In the genomic region with DNA sequence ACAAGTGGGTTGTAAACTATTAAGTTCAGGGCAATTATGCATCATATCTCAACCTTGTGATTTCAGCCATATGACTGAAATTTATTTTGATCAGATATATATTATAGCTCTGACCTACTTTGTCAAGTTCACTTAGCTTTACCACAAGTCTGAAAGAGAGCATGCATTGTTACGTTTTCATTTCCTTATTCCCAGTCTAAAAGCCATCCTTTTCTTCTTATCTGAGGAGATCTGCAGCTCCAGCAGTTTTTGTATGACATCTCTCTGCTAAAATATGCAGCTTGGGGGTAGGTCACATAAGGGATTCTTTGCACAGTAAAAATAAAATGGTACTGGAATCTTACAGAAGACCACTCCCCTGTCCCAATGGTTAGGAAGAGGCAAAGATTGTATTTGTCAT, we compare ENCODE assay signal across 33 cellular contexts.
"Had no signal": no experiment of that assay in that cellular context is flagged by ENCODE, and none has a peak within 500 bp of the region (broad histone marks: within the 10 kb centered on the region; RNA-seq: fewer than 3 reads in every experiment).

No MANE protein-coding gene starts in this region.

- H3K36me3 Mint-ChIP-seq: activated CD4-positive, alpha-beta memory T cell treated with anti-CD3 and anti-CD28 coated beads for 36 hours; activated naive CD4-positive, alpha-beta T cell treated with anti-CD3 and anti-CD28 coated beads, Interleukin-2, amount 10 ng/mL, durations not matched to agents 7 days and 5 days; activated naive CD4-positive, alpha-beta T cell treated with anti-CD3 and anti-CD28 coated beads, Interleukin-2, amount 50 U/mL, for 72 hours; activated naive CD8-positive, alpha-beta T cell treated with anti-CD3 and anti-CD28 coated beads, Interleukin-2, amount 10 ng/mL, durations not matched to agents 7 days and 5 days had no signal

- H3K4me1 ChIP-seq: esophagus muscularis mucosa, foreskin keratinocyte, gastroesophageal sphincter, heart right ventricle had no signal

- H3K27me3 Mint-ChIP-seq: activated B cell treated with CpG ODN at 0.5 μM for 24 hours; activated CD4-positive, alpha-beta memory T cell treated with anti-CD3 and anti-CD28 coated beads for 36 hours; activated naive CD4-positive, alpha-beta T cell treated with anti-CD3 and anti-CD28 coated beads, Interleukin-2, amount 10 ng/mL, durations not matched to agents 7 days and 5 days; activated naive CD8-positive, alpha-beta T cell treated with anti-CD3 and anti-CD28 coated beads, Interleukin-2, amount 10 ng/mL, durations not matched to agents 7 days and 5 days; activated T-cell treated with anti-CD3 and anti-CD28 coated beads, Interleukin-2, amount 50 U/mL, for 24 hours; central memory CD8-positive, alpha-beta T cell; dendritic cell treated with granulocyte-macrophage colony-stimulating factor and Interleukin-4, amounts not matched to agents 40 ng/mL and 50 ng/mL, for 4 days; T-helper 17 cell had no signal

- H3K4me3 Mint-ChIP-seq: activated B cell treated with CpG ODN at 0.5 μM for 24 hours; activated CD4-positive, alpha-beta memory T cell treated with anti-CD3 and anti-CD28 coated beads for 36 hours; activated naive CD4-positive, alpha-beta T cell treated with anti-CD3 and anti-CD28 coated beads, Interleukin-2, amount 10 ng/mL, durations not matched to agents 7 days and 5 days; activated naive CD8-positive, alpha-beta T cell treated with anti-CD3 and anti-CD28 coated beads, Interleukin-2, amount 10 ng/mL, durations not matched to agents 7 days and 5 days; activated T-cell treated with anti-CD3 and anti-CD28 coated beads, Interleukin-2, amount 50 U/mL, for 24 hours; activated T-cell treated with anti-CD3 and anti-CD28 coated beads, Interleukin-2, amount 50 U/mL, for 72 hours; central memory CD8-positive, alpha-beta T cell; dendritic cell treated with granulocyte-macrophage colony-stimulating factor and Interleukin-4, amounts not matched to agents 40 ng/mL and 50 ng/mL, for 4 days; endodermal cell; T-helper 17 cell; T-helper 2 cell treated with Interferon-gamma antibody and Interleukin-4, amounts not matched to agents 5 μg/mL and 100 μg/mL, for 36 hours had no signal

- H3K27ac Mint-ChIP-seq: activated B cell treated with CpG ODN at 0.5 μM for 24 hours; activated CD4-positive, alpha-beta memory T cell treated with anti-CD3 and anti-CD28 coated beads for 36 hours; activated naive CD4-positive, alpha-beta T cell treated with anti-CD3 and anti-CD28 coated beads, Interleukin-2, amount 10 ng/mL, durations not matched to agents 7 days and 5 days; activated naive CD4-positive, alpha-beta T cell treated with anti-CD3 and anti-CD28 coated beads, Interleukin-2, amount 50 U/mL, for 72 hours; activated naive CD8-positive, alpha-beta T cell treated with anti-CD3 and anti-CD28 coated beads, Interleukin-2, amount 10 ng/mL, durations not matched to agents 7 days and 5 days; activated T-cell treated with anti-CD3 and anti-CD28 coated beads, Interleukin-2, amount 50 U/mL, for 24 hours; activated T-cell treated with anti-CD3 and anti-CD28 coated beads, Interleukin-2, amount 50 U/mL, for 72 hours; dendritic cell treated with granulocyte-macrophage colony-stimulating factor and Interleukin-4, amounts not matched to agents 40 ng/mL and 50 ng/mL, for 4 days; endodermal cell; T-helper 17 cell; T-helper 2 cell treated with Interferon-gamma antibody and Interleukin-4, amounts not matched to agents 5 μg/mL and 100 μg/mL, for 36 hours had no signal

- H3K4me3 ChIP-seq: coronary artery, dorsolateral prefrontal cortex, esophagus muscularis mucosa, gastroesophageal sphincter, heart right ventricle had no signal

- H3K9me3 ChIP-seq: gastroesophageal sphincter had no signal

- DNase-seq: activated B cell treated with CpG ODN at 0.5 μM for 24 hours; activated CD4-positive, alpha-beta memory T cell treated with anti-CD3 and anti-CD28 coated beads for 36 hours; activated CD4-positive, alpha-beta T cell treated with anti-CD3 and anti-CD28 coated beads for 48 hours; activated CD8-positive, alpha-beta memory T cell treated with anti-CD3 and anti-CD28 coated beads, Interleukin-2, amount 50 U/mL, for 48 hours; activated gamma-delta T cell; activated naive CD4-positive, alpha-beta T cell; activated naive CD4-positive, alpha-beta T cell treated with anti-CD3 and anti-CD28 coated beads, Interleukin-2, amount 10 ng/mL, durations not matched to agents 7 days and 5 days; activated naive CD8-positive, alpha-beta T cell treated with anti-CD3 and anti-CD28 coated beads, Interleukin-2, amount 10 ng/mL, durations not matched to agents 7 days and 5 days; activated T-cell treated with anti-CD3 and anti-CD28 coated beads for 4 hours; activated T-cell treated with anti-CD3 and anti-CD28 coated beads, Interleukin-2, amount 50 U/mL, for 24 hours; activated T-cell treated with anti-CD3 and anti-CD28 coated beads, Interleukin-2, amount 50 U/mL, for 72 hours; amniotic stem cell; anterior cingulate cortex; brain microvascular endothelial cell; dorsolateral prefrontal cortex; effector memory CD4-positive, alpha-beta T cell; endodermal cell; foreskin keratinocyte; heart right ventricle; T-helper 1 cell; T-helper 17 cell; T1000; WERI-Rb-1 had no signal

- H3K4me1 Mint-ChIP-seq: activated B cell treated with CpG ODN at 0.5 μM for 24 hours; activated naive CD4-positive, alpha-beta T cell treated with anti-CD3 and anti-CD28 coated beads, Interleukin-2, amount 10 ng/mL, durations not matched to agents 7 days and 5 days; activated naive CD8-positive, alpha-beta T cell treated with anti-CD3 and anti-CD28 coated beads, Interleukin-2, amount 10 ng/mL, durations not matched to agents 7 days and 5 days; central memory CD8-positive, alpha-beta T cell; endodermal cell; T-helper 17 cell had no signal

- ATAC-seq: activated CD4-positive, CD25-positive, alpha-beta regulatory T cell treated with anti-CD3 and anti-CD28 coated beads, Interleukin-2, amount 50 U/mL, for 24 hours; activated naive CD4-positive, alpha-beta T cell treated with anti-CD3 and anti-CD28 coated beads, Interleukin-2, amount 50 U/mL, for 72 hours; activated T-cell treated with anti-CD3 and anti-CD28 coated beads, Interleukin-2, amount 50 U/mL, for 72 hours; foreskin keratinocyte; gastroesophageal sphincter; heart right ventricle; T-helper 17 cell had no signal

- H3K36me3 ChIP-seq: brain microvascular endothelial cell, esophagus muscularis mucosa, gastroesophageal sphincter, heart right ventricle, WERI-Rb-1 had no signal

- FAIRE-seq: astrocyte, bronchial epithelial cell had no signal

- H3K9me3 Mint-ChIP-seq: endodermal cell had no signal

- H3K27me3 ChIP-seq: brain microvascular endothelial cell, esophagus muscularis mucosa, foreskin keratinocyte, gastroesophageal sphincter, heart right ventricle had no signal

- H3K27ac ChIP-seq: brain microvascular endothelial cell, coronary artery, dorsolateral prefrontal cortex, esophagus muscularis mucosa, foreskin keratinocyte, gastroesophageal sphincter, heart right ventricle, WERI-Rb-1 had no signal
